ENCODE assay signal across 11 cellular contexts in the genomic region with DNA sequence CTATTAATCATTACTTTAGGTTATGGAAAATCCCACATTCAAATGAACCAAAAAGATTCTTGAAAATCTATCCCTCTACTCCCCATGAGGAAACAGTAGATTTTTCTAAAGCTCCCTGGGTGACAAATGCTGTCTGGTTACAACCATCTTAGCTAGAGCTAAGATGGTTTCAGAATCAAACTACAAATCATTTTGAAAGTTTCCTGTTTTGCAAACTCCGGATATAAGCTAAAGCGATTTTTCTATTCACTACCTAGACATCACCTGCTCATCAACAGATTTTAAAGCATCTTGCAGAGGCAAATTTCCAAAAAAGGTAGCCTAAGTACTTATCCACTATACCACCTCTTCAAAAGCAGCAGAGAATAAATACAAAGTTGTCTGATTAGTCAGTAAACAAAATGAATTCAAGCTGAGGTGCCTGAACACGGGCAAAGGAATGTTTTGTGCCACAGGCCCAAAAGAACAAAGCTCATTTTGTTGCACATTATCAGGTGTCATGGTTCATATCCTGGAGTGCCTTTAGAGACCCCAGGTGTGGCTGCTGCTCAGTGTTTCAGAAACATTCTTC.
DNase-seq lines count a peak whose midpoint lies in the region; ATAC-seq and TF ChIP-seq lines count a peak whose summit lies in the region.
"Had no signal": no experiment of that assay in that cellular context is flagged by ENCODE, and none has a peak within 500 bp of the region (broad histone marks: within the 10 kb centered on the region; RNA-seq: fewer than 3 reads in every experiment).

No MANE protein-coding gene starts in this region.

- H3K9me3 Mint-ChIP-seq in activated CD8-positive, alpha-beta T cell treated with anti-CD3 and anti-CD28 coated beads, Interleukin-2, amount 10 ng/mL, durations not matched to agents 7 days and 5 days (ENCODE audit: insufficient read depth): no peaks in the 10 kb centered on the region

- H3F3A ChIP-seq in smooth muscle cell (ENCODE audit: low read depth): no peaks in the 10 kb centered on the region

- H2AFZ ChIP-seq in smooth muscle cell (ENCODE audit: low read depth): no peak overlapping the region

- no peaks in the 10 kb centered on the region for H3K9me3 ChIP-seq in BLaER1 treated with 17β-estradiol and CSF1 and Interleukin-3, amounts not matched to agents 10 nM and 100 nM (replicated peaks in 1 of 11)
- no peaks in the 10 kb centered on the region for H3K9me3 ChIP-seq in smooth muscle cell (replicated peaks; ENCODE audit: low read depth)

- POLR2A ChIA-PET in activated CD8-positive, alpha-beta T cell treated with anti-CD3 and anti-CD28 coated beads, Interleukin-2, amount 10 ng/mL, durations not matched to agents 7 days and 5 days (lab: Charles Lee): interaction anchor here (0.6 to 1.8 kb wide), 3 partner anchors 10 to 19 kb away, joined by 3 to 8 read pairs (median 3); no protein-coding TSS in a partner anchor

- H3K79me2 ChIP-seq in smooth muscle cell (ENCODE audit: low read depth): no peaks in the 10 kb centered on the region

- H3K27ac Mint-ChIP-seq in activated CD8-positive, alpha-beta T cell treated with anti-CD3 and anti-CD28 coated beads, Interleukin-2, amount 10 ng/mL, durations not matched to agents 7 days and 5 days: peak overlapping the region; percentile 97
- H3K27ac Mint-ChIP-seq: WTC11 had no signal

- H3K4me3 Mint-ChIP-seq in activated CD8-positive, alpha-beta T cell treated with anti-CD3 and anti-CD28 coated beads, Interleukin-2, amount 10 ng/mL, durations not matched to agents 7 days and 5 days: peak overlapping the region; percentile 67
- H3K4me3 Mint-ChIP-seq: WTC11 had no signal

- peaks cover 73% of the 10 kb centered on the region for H3K4me1 Mint-ChIP-seq in activated CD8-positive, alpha-beta T cell treated with anti-CD3 and anti-CD28 coated beads, Interleukin-2, amount 10 ng/mL, durations not matched to agents 7 days and 5 days (ENCODE audit: low read depth)

- H3K27me3 ChIP-seq in BLaER1 treated with 17β-estradiol and CSF1 and Interleukin-3, amounts not matched to agents 10 nM and 100 nM: no peaks in the 10 kb centered on the region
- H3K27me3 ChIP-seq in smooth muscle cell (ENCODE audit: low read depth): no peaks in the 10 kb centered on the region

- no peak overlapping the region for H3K4me3 ChIP-seq in BLaER1 treated with 17β-estradiol and CSF1 and Interleukin-3, amounts not matched to agents 10 nM and 100 nM
- no peak overlapping the region for H3K4me3 ChIP-seq in smooth muscle cell

- no peaks in the 10 kb centered on the region for H4K20me1 ChIP-seq in BLaER1 treated with 17β-estradiol and CSF1 and Interleukin-3, amounts not matched to agents 10 nM and 100 nM
- H4K20me1 ChIP-seq in smooth muscle cell (ENCODE audit: low read depth): no peaks in the 10 kb centered on the region

- CTCF ChIA-PET in activated CD8-positive, alpha-beta T cell treated with anti-CD3 and anti-CD28 coated beads, Interleukin-2, amount 10 ng/mL, durations not matched to agents 7 days and 5 days (lab: Charles Lee): interaction anchor here (0.6 to 2.2 kb wide), 9 partner anchors 9 to 205 kb away, joined by 3 to 10 read pairs (median 5); partner anchors contain the start of gene TNIK

- no peak for TF ChIP-seq CTCF in smooth muscle cell (IDR thresholded peaks at IDR 0.05; ENCODE audit: borderline replicate concordance, insufficient read depth, poor library complexity, severe bottlenecking)

- no peaks in the 10 kb centered on the region for H3K27me3 Mint-ChIP-seq in activated CD8-positive, alpha-beta T cell treated with anti-CD3 and anti-CD28 coated beads, Interleukin-2, amount 10 ng/mL, durations not matched to agents 7 days and 5 days (ENCODE audit: low read depth)

- no peaks in the 10 kb centered on the region for H3K36me3 ChIP-seq in BLaER1 treated with 17β-estradiol and CSF1 and Interleukin-3, amounts not matched to agents 10 nM and 100 nM
- H3K36me3 ChIP-seq in smooth muscle cell (ENCODE audit: low read depth): no peaks in the 10 kb centered on the region

- peaks cover 27% of the 10 kb centered on the region for H3K36me3 Mint-ChIP-seq in activated CD8-positive, alpha-beta T cell treated with anti-CD3 and anti-CD28 coated beads, Interleukin-2, amount 10 ng/mL, durations not matched to agents 7 days and 5 days (ENCODE audit: low read depth)
- H3K36me3 Mint-ChIP-seq: WTC11 had no signal

- H3K4me2 ChIP-seq in BLaER1 treated with 17β-estradiol and CSF1 and Interleukin-3, amounts not matched to agents 10 nM and 100 nM: peak overlapping the region in 9 of 11 experiments; percentile 5 to 62 (median 34); a peak in 14 of 22 replicates
- H3K4me2 ChIP-seq in smooth muscle cell: no peak overlapping the region

- WGBS in smooth muscle cell (ENCODE audit: low lambda C conversion rate): 86% methylated on average over 3 of the region's 3 CpGs

- no peak overlapping the region for H3K9ac ChIP-seq in BLaER1 treated with 17β-estradiol and CSF1 and Interleukin-3, amounts not matched to agents 10 nM and 100 nM
- no peak overlapping the region for H3K9ac ChIP-seq in smooth muscle cell (ENCODE audit: low read depth)

- peaks cover 0 to 19% (median 12%) of the 10 kb centered on the region in 10 experiments; a peak in 15 of 20 replicates for H3K4me1 ChIP-seq in BLaER1 treated with 17β-estradiol and CSF1 and Interleukin-3, amounts not matched to agents 10 nM and 100 nM
- H3K4me1 ChIP-seq in smooth muscle cell (ENCODE audit: low read depth): no peaks in the 10 kb centered on the region

- peak overlapping the region in 1 of 11 experiments; percentile 27; a peak in 1 of 22 replicates for H3K27ac ChIP-seq in BLaER1 treated with 17β-estradiol and CSF1 and Interleukin-3, amounts not matched to agents 10 nM and 100 nM
- no peak overlapping the region for H3K27ac ChIP-seq in smooth muscle cell (ENCODE audit: low read depth)
- H3K27ac ChIP-seq: epithelial cell of prostate had no signal

- DNase-seq in activated CD8-positive, alpha-beta T cell treated with anti-CD3 and anti-CD28 coated beads, Interleukin-2, amount 10 ng/mL, durations not matched to agents 7 days and 5 days: no peak
- DNase-seq in OCI-M1 (lab: John Stamatoyannopoulos, UW): no peak
- DNase-seq in stimulated activated naive CD4-positive, alpha-beta T cell treated with Interleukin-2 at 50 U/mL for 16 hours (lab: John Stamatoyannopoulos, UW): no peak
- DNase-seq in smooth muscle cell (lab: John Stamatoyannopoulos, UW; ENCODE audit: unreplicated experiment): no peak
- DNase-seq: Kasumi-1 had no signal

- ATAC-seq in GM18909 (IDR thresholded peaks at IDR 0.05; ENCODE audit: poor library complexity, unreplicated experiment) (peak; percentile 63), HG02943 (IDR thresholded peaks at IDR 0.05; ENCODE audit: low read depth, unreplicated experiment) (peak; percentile 63), GM18520 (IDR thresholded peaks at IDR 0.05; ENCODE audit: unreplicated experiment) (no peak)
- peak; percentile 71 for ATAC-seq in activated CD8-positive, alpha-beta T cell treated with anti-CD3 and anti-CD28 coated beads, Interleukin-2, amount 10 ng/mL, durations not matched to agents 7 days and 5 days
- ATAC-seq: WTC11 had no signal
